22 cellular contexts compared by ENCODE assay signal in the genomic region with DNA sequence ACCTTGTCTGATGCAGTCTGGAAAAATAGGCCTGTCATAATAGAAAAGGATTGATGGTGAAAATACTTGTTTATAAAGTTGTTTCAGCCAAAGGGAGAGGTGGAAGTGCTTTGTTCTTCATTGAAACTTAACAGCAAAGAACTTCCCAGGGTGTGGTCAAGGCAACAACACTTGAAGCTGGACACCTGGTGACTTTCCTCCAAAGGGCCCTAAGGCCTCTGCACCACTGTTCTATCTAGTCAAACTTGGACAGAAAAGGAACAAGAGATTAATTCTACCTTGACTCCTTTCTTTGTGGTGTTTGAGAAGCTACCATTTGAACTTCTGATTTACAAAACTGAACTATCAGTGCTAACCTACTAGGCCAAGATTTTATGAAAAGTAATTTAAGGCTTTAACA.
A peak's percentile ranks its signal among the peaks of the same experiment; 100 is the strongest.
DNase-seq lines count a peak whose midpoint lies in the region; ATAC-seq and TF ChIP-seq lines count a peak whose summit lies in the region.
"Had no signal": no experiment of that assay in that cellular context is flagged by ENCODE, and none has a peak within 500 bp of the region (broad histone marks: within the 10 kb centered on the region; RNA-seq: fewer than 3 reads in every experiment).

No MANE protein-coding gene starts in this region.

- H3K4me3 ChIP-seq in GM23338 (no peak overlapping the region), MM.1S (ENCODE audit: low read length) (no peak overlapping the region), gastrocnemius medialis (no peak overlapping the region)
- H3K4me3 ChIP-seq: BLaER1 treated with 17β-estradiol and CSF1 and Interleukin-3, amounts not matched to agents 10 nM and 100 nM had no signal

- H3K27ac Mint-ChIP-seq in GM23338, result no peak overlapping the region
- H3K27ac Mint-ChIP-seq: activated CD4-positive, alpha-beta memory T cell treated with anti-CD3 and anti-CD28 coated beads, Interleukin-2, amount 10 ng/mL, durations not matched to agents 7 days and 5 days; immature natural killer cell; memory B cell; naive B cell had no signal

- ATAC-seq in GM23338, result peak; percentile 36; the same call in 2 of the 3 replicates
- peak; percentile 31 for ATAC-seq in esophagus mucosa
- no peak for ATAC-seq in gastrocnemius medialis
- ATAC-seq: activated CD4-positive, CD25-positive, alpha-beta regulatory T cell treated with anti-CD3 and anti-CD28 coated beads, Interleukin-2, amount 50 U/mL, for 24 hours had no signal

- H3K9me2 ChIP-seq in GM23338 (ENCODE audit: insufficient read depth), result no peaks in the 10 kb centered on the region
- no peaks in the 10 kb centered on the region for H3K9me2 ChIP-seq in MM.1S (replicated peaks; ENCODE audit: insufficient read depth, low read length)

- TF ChIP-seq CTCF in GM23338 (conservative IDR thresholded peaks at IDR 0.05; ENCODE audit: low read depth in 2 of 2), result no peak
- TF ChIP-seq CTCF in MM.1S (IDR thresholded peaks at IDR 0.05; ENCODE audit: low read length), result no peak
- no peak for TF ChIP-seq CTCF in gastrocnemius medialis (IDR thresholded peaks at IDR 0.05 in 4 of 5, conservative IDR thresholded peaks at IDR 0.05 in 1 of 5)

- H2AFZ ChIP-seq in GM23338, result no peak overlapping the region
- H2AFZ ChIP-seq in MM.1S (ENCODE audit: low read length), result no peak overlapping the region

- no peaks in the 10 kb centered on the region for H3K27me3 Mint-ChIP-seq in GM23338 (ENCODE audit: insufficient read depth, low read depth, poor library complexity)
- H3K27me3 Mint-ChIP-seq: activated CD4-positive, alpha-beta memory T cell treated with anti-CD3 and anti-CD28 coated beads, Interleukin-2, amount 10 ng/mL, durations not matched to agents 7 days and 5 days; brain; memory B cell; naive B cell had no signal

- H3K9me3 ChIP-seq in MM.1S (replicated peaks; ENCODE audit: insufficient read depth, low read length) (no peaks in the 10 kb centered on the region), gastrocnemius medialis (no peaks in the 10 kb centered on the region)

- no peaks in the 10 kb centered on the region for H4K20me1 ChIP-seq in GM23338 (replicated peaks; ENCODE audit: insufficient read depth)
- H4K20me1 ChIP-seq in MM.1S (ENCODE audit: insufficient read depth, low read length), result no peaks in the 10 kb centered on the region

- TF ChIP-seq POLR2A in gastrocnemius medialis (IDR thresholded peaks at IDR 0.05), result no peak

- H3K36me3 Mint-ChIP-seq in GM23338 (ENCODE audit: low read depth), result no peaks in the 10 kb centered on the region; the same call in 2 of the 3 replicates

- H3K36me3 ChIP-seq in GM23338 (ENCODE audit: insufficient read depth), result no peaks in the 10 kb centered on the region
- no peaks in the 10 kb centered on the region for H3K36me3 ChIP-seq in MM.1S (replicated peaks; ENCODE audit: insufficient read depth, low read length)
- H3K36me3 ChIP-seq in gastrocnemius medialis, result no peaks in the 10 kb centered on the region

- H3F3A ChIP-seq in GM23338 (replicated peaks; ENCODE audit: low read depth) (no peaks in the 10 kb centered on the region), MM.1S (ENCODE audit: insufficient read depth, low read length) (peaks cover 5% of the 10 kb centered on the region; the same call in 1 of the 2 replicates)

- peaks cover 33% of the 10 kb centered on the region for H3K4me1 Mint-ChIP-seq in GM23338

- in situ Hi-C loops in gastrocnemius medialis (cut with MboI; ENCODE audit: low sequenced_read_pairs in 4 of 4) (no loop called here), KBM-7 (cut with MboI; ENCODE audit: low pct_unique_long_range_greater_than_20kb, low sequenced_read_pairs) (no loop called here)

- H3K27me3 ChIP-seq in GM23338 (ENCODE audit: insufficient read depth) (no peaks in the 10 kb centered on the region), MM.1S (replicated peaks; ENCODE audit: insufficient read depth, low read length) (no peaks in the 10 kb centered on the region), gastrocnemius medialis (no peaks in the 10 kb centered on the region)
- H3K27me3 ChIP-seq: BLaER1 treated with 17β-estradiol and CSF1 and Interleukin-3, amounts not matched to agents 10 nM and 100 nM had no signal

- no peak overlapping the region for H3K9ac ChIP-seq in MM.1S (ENCODE audit: low read length)
- H3K9ac ChIP-seq: BLaER1 treated with 17β-estradiol and CSF1 and Interleukin-3, amounts not matched to agents 10 nM and 100 nM had no signal

- H3K4me2 ChIP-seq in GM23338 (peak overlapping the region; percentile 17), MM.1S (ENCODE audit: low read depth, low read length) (peak overlapping the region; percentile 8; the same call in 1 of the 2 replicates)

- H3K27ac ChIP-seq in GM23338 (ENCODE audit: low read depth) (0 out of 2 replicates have a peak overlapping the region, but pooled peaks have one; percentile 8), MM.1S (ENCODE audit: low read length) (no peak overlapping the region), gastrocnemius medialis (peak overlapping the region; percentile 78 to 86 (median 82)), substantia nigra (ENCODE audit: low read depth, low read length, poor library complexity, severe bottlenecking) (no peak overlapping the region)
- H3K27ac ChIP-seq: BLaER1 treated with 17β-estradiol and CSF1 and Interleukin-3, amounts not matched to agents 10 nM and 100 nM; RWPE1 had no signal

- intact Hi-C loops in gastrocnemius medialis (cut with DNase I; ENCODE audit: low total_unique reads), result no loop called here

- no peak for DNase-seq in GM23338 (ENCODE audit: low spot score)
- peak; percentile 27 for DNase-seq in MM.1S
- no peak for DNase-seq in gastrocnemius medialis
- DNase-seq in substantia nigra (lab: John Stamatoyannopoulos, UW), result no peak
- no peak for DNase-seq in DMS 273 treated with DMSO at 0.1 percent for 48 hours (lab: John Stamatoyannopoulos, UW)
- no peak for DNase-seq in KBM-7
- DNase-seq in NCI-H748 treated with DMSO at 0.1 percent for 48 hours (lab: John Stamatoyannopoulos, UW), result no peak
- DNase-seq: activated CD4-positive, alpha-beta memory T cell treated with anti-CD3 and anti-CD28 coated beads, Interleukin-2, amount 10 ng/mL, durations not matched to agents 7 days and 5 days; activated effector memory CD4-positive, alpha-beta T cell treated with anti-CD3 and anti-CD28 coated beads, Interleukin-2, amount 50 U/mL, for 16 hours; activated T-cell treated with anti-CD3 and anti-CD28 coated beads for 4 hours; immature natural killer cell; naive B cell; NCI-H1436 treated with DMSO at 0.1 percent for 48 hours; stimulated activated CD4-positive, alpha-beta T cell treated with anti-CD3 and anti-CD28 coated beads, Interleukin-15, amount 100 ng/mL, for 24 hours; stimulated activated CD8-positive, alpha-beta memory T cell treated with anti-CD3 and anti-CD28 coated beads, Interleukin-4, amount 100 ng/mL, for 48 hours had no signal

- no peaks in the 10 kb centered on the region; the same call in 2 of the 3 replicates for H3K9me3 Mint-ChIP-seq in GM23338
- H3K9me3 Mint-ChIP-seq: activated CD4-positive, alpha-beta memory T cell treated with anti-CD3 and anti-CD28 coated beads, Interleukin-2, amount 10 ng/mL, durations not matched to agents 7 days and 5 days; brain; endodermal cell; immature natural killer cell had no signal

- peaks cover 5% of the 10 kb centered on the region for H3K79me2 ChIP-seq in GM23338 (replicated peaks; ENCODE audit: insufficient read depth)
- H3K79me2 ChIP-seq in MM.1S (ENCODE audit: low read length), result peaks cover 3% of the 10 kb centered on the region; the same call in 1 of the 2 replicates

- H3K4me3 Mint-ChIP-seq in GM23338, result no peak overlapping the region
- H3K4me3 Mint-ChIP-seq: activated CD4-positive, alpha-beta memory T cell treated with anti-CD3 and anti-CD28 coated beads, Interleukin-2, amount 10 ng/mL, durations not matched to agents 7 days and 5 days; brain; endodermal cell; immature natural killer cell; memory B cell; naive B cell had no signal

- H3K4me1 ChIP-seq in GM23338 (ENCODE audit: insufficient read depth), result peaks cover 27% of the 10 kb centered on the region
- H3K4me1 ChIP-seq in MM.1S (ENCODE audit: low read length), result peaks cover 17% of the 10 kb centered on the region
- peaks cover 45 to 49% of the 10 kb centered on the region in 2 donors for H3K4me1 ChIP-seq in gastrocnemius medialis

TF ChIP-seq in GM23338, 12 proteins besides CTCF, POLR2A, EP300 and RAD21 (continues in another document):
- TF ChIP-seq CREB1 (CRISPR knock-in tag; IDR thresholded peaks at IDR 0.05; ENCODE audit: low read depth), result no peak
- TF ChIP-seq EZH2phosphoT487 (IDR thresholded peaks at IDR 0.05; ENCODE audit: unreplicated experiment), result no peak
- no peak for TF ChIP-seq POLR2AphosphoS5 (IDR thresholded peaks at IDR 0.05; ENCODE audit: low read depth)
- TF ChIP-seq EZH2 (IDR thresholded peaks at IDR 0.05; ENCODE audit: low read depth, unreplicated experiment), result no peak
- no peak for TF ChIP-seq JUNB (IDR thresholded peaks at IDR 0.05; ENCODE audit: unreplicated experiment)
- no peak for TF ChIP-seq STAT1 (IDR thresholded peaks at IDR 0.05; ENCODE audit: unreplicated experiment)
- TF ChIP-seq ZNF114 (CRISPR knock-in tag; IDR thresholded peaks at IDR 0.05), result no peak

Comparison
In these comparisons a context has a peak if more than half of its experiments do, and no peak if none do; other contexts are left out.
1. ATAC-seq: peak in GM23338 (single experiment) and esophagus mucosa (single experiment); none in gastrocnemius medialis (0 of 2).
2. H3K27ac ChIP-seq: peak in GM23338 (single experiment) and gastrocnemius medialis (4 of 4); none in MM.1S (single experiment) and substantia nigra (single experiment).